In genomic region chr20:37757550-37757949, GRCh38 we compare ENCODE assay signal across 19 cellular contexts.
DNase-seq lines count a peak whose midpoint lies in the region; ATAC-seq, FAIRE-seq and TF ChIP-seq lines count a peak whose summit lies in the region.
"Had no signal": no experiment of that assay in that cellular context is flagged by ENCODE, and none has a peak within 500 bp of the region (broad histone marks: within the 10 kb centered on the region; RNA-seq: fewer than 3 reads in every experiment).

No MANE protein-coding gene starts in this region.

- H3K9me1 ChIP-seq in keratinocyte (ENCODE audit: control insufficient read depth, extremely low read depth, insufficient read depth, low read length), result no peaks in the 10 kb centered on the region

- H3K9ac ChIP-seq in SK-N-SH (no peak overlapping the region), keratinocyte (ENCODE audit: control insufficient read depth, extremely low read depth, insufficient read depth, low read length) (no peak overlapping the region)
- H3K9ac ChIP-seq: KMS-11 had no signal

- ATAC-seq in GM19023 (IDR thresholded peaks at IDR 0.05; ENCODE audit: unreplicated experiment), result no peak
- ATAC-seq: pancreas had no signal

- H3K9me3 ChIP-seq in SK-N-SH, result no peaks in the 10 kb centered on the region
- H3K9me3 ChIP-seq in keratinocyte (ENCODE audit: control insufficient read depth, low read depth, low read length), result no peaks in the 10 kb centered on the region
- H3K9me3 ChIP-seq: pancreas, transverse colon had no signal

- H3K27ac ChIP-seq in SK-N-SH (ENCODE audit: low read depth in 2 of 2, low read length in 1 of 2) (no peak overlapping the region), keratinocyte (ENCODE audit: control insufficient read depth, insufficient read depth, low read length) (no peak overlapping the region)
- H3K27ac ChIP-seq: KMS-11, pancreas, transverse colon had no signal

- no peak overlapping the region for H3K4me2 ChIP-seq in SK-N-SH
- no peak overlapping the region for H3K4me2 ChIP-seq in keratinocyte (ENCODE audit: control insufficient read depth, extremely low read depth, insufficient read depth, low read depth, low read length)
- H3K4me2 ChIP-seq: KMS-11 had no signal

- H3K79me2 ChIP-seq in SK-N-SH (ENCODE audit: insufficient read depth) (no peaks in the 10 kb centered on the region), keratinocyte (ENCODE audit: control insufficient read depth, insufficient read depth, low read length) (no peaks in the 10 kb centered on the region)

- WGBS in SK-N-SH (ENCODE audit: low lambda C conversion rate), result 88% methylated on average over 6 of the region's 6 CpGs

- dilution Hi-C loops in keratinocyte (cut with MboI; ENCODE audit: extremely low pct_ligation_motif_present, low sequenced_read_pairs), result no loop called here

- no peak for FAIRE-seq in keratinocyte (lab: Jason Lieb, UNC)
- FAIRE-seq: astrocyte, pancreas had no signal

- TF ChIP-seq EP300 in SK-N-SH (IDR thresholded peaks at IDR 0.05; ENCODE audit: borderline replicate concordance in 1 of 2, low read depth in 1 of 2, low read length in 1 of 2), result no peak

- H3K4me1 ChIP-seq in SK-N-SH (ENCODE audit: control insufficient read depth in 1 of 2, insufficient read depth in 2 of 2, low read depth in 1 of 2, low read length in 1 of 2), result peaks cover 0 to 3% of the 10 kb centered on the region in 2 experiments; a peak in 2 of 4 replicates
- no peaks in the 10 kb centered on the region for H3K4me1 ChIP-seq in keratinocyte (ENCODE audit: control insufficient read depth, extremely low read depth, insufficient read depth, low read length)
- H3K4me1 ChIP-seq: pancreas, transverse colon had no signal

- POLR2A ChIA-PET in SK-N-SH (lab: Yijun Ruan, JAX), result no interaction called here

- no peak overlapping the region for H3K4me3 ChIP-seq in SK-N-SH (ENCODE audit: low read depth in 2 of 2, low read length in 1 of 2)
- H3K4me3 ChIP-seq in keratinocyte (ENCODE audit: control insufficient read depth in 2 of 3, extremely low read depth in 1 of 3, insufficient read depth in 2 of 3, low read depth in 1 of 3, low read length in 3 of 3), result no peak overlapping the region
- H3K4me3 ChIP-seq: pancreas, transverse colon had no signal

- H4K20me1 ChIP-seq in SK-N-SH (ENCODE audit: insufficient read depth) (no peaks in the 10 kb centered on the region), keratinocyte (ENCODE audit: control insufficient read depth, extremely low read depth, insufficient read depth, low read length) (no peaks in the 10 kb centered on the region)

- H3K9me2 ChIP-seq in SK-N-SH, result no peaks in the 10 kb centered on the region

- no peaks in the 10 kb centered on the region for H3K27me3 ChIP-seq in SK-N-SH (ENCODE audit: insufficient read depth)
- H3K27me3 ChIP-seq in keratinocyte (ENCODE audit: control insufficient read depth, extremely low read depth, insufficient read depth, low read length), result no peaks in the 10 kb centered on the region
- H3K27me3 ChIP-seq: pancreas, transverse colon had no signal

- H3K36me3 ChIP-seq in SK-N-SH (replicated peaks in 1 of 2; ENCODE audit: control insufficient read depth in 1 of 2, insufficient read depth in 2 of 2, low read length in 1 of 2) (peaks cover 0 to 35% of the 10 kb centered on the region in 2 experiments), keratinocyte (ENCODE audit: control insufficient read depth in 2 of 2, extremely low read depth in 1 of 2, insufficient read depth in 2 of 2, low read length in 2 of 2) (peaks cover 0 to 5% of the 10 kb centered on the region in 2 experiments)

- H2AFZ ChIP-seq in SK-N-SH (ENCODE audit: low read depth) (no peak overlapping the region), keratinocyte (ENCODE audit: control insufficient read depth, low read length) (no peak overlapping the region)

- no peaks in the 10 kb centered on the region for H3F3A ChIP-seq in SK-N-SH (replicated peaks; ENCODE audit: insufficient read depth)

- peak; percentile 20 for TF ChIP-seq CTCF in GM12873 (IDR thresholded peaks at IDR 0.05; ENCODE audit: insufficient read depth, low read depth, low read length, missing control alignments)
- TF ChIP-seq CTCF in SK-N-SH (IDR thresholded peaks at IDR 0.05), result no peak
- TF ChIP-seq CTCF in keratinocyte (optimal IDR thresholded peaks at IDR 0.05 in 1 of 3, IDR thresholded peaks at IDR 0.05 in 1 of 3, conservative IDR thresholded peaks at IDR 0.05 in 1 of 3; ENCODE audit: extremely low read depth in 1 of 3, insufficient read depth in 2 of 3, low read length in 3 of 3), result peak in 2 of 3 experiments; percentile 11 to 40

- CTCF ChIA-PET in SK-N-SH (lab: Yijun Ruan, JAX), result interaction anchor here (0.7 to 1.5 kb wide), 10 partner anchors 10 to 464 kb away, joined by 3 to 7 read pairs (median 4); no protein-coding TSS in a partner anchor

- peak; percentile 46 for TF ChIP-seq RAD21 in SK-N-SH (IDR thresholded peaks at IDR 0.05; ENCODE audit: low read length)

- DNase-seq in NCI-H82 (lab: John Stamatoyannopoulos, UW), result peak; percentile 38
- DNase-seq in NCI-H82 treated with DMSO at 0.1 percent for 48 hours (lab: John Stamatoyannopoulos, UW; ENCODE audit: unreplicated experiment), result no peak
- DNase-seq in SK-N-SH, result no peak
- DNase-seq in keratinocyte (ENCODE audit: low read depth, low spot score), result no peak
- no peak for DNase-seq in NOMO-1 treated with dmso at 0.1 percent for 144 hours (lab: John Stamatoyannopoulos, UW; ENCODE audit: unreplicated experiment)
- no peak for DNase-seq in activated CD4-positive, alpha-beta T cell treated with anti-CD3 and anti-CD28 coated beads, Interleukin-2, amount 50 U/mL, for 1 hour
- DNase-seq: ACHN; activated CD4-positive, alpha-beta T cell treated with anti-CD3 and anti-CD28 coated beads for 4 hours; effector CD4-positive, alpha-beta T cell; foreskin fibroblast; OCI-M1; pancreas; stimulated activated CD4-positive, alpha-beta T cell treated with anti-CD3 and anti-CD28 coated beads, Interleukin-15, amount 100 ng/mL, for 24 hours; T-helper 1 cell; transverse colon had no signal

TF ChIP-seq in SK-N-SH, 30 proteins besides CTCF, POLR2A, EP300 and RAD21:
- TF ChIP-seq JUND (IDR thresholded peaks at IDR 0.05), result no peak
- no peak for TF ChIP-seq MAX (IDR thresholded peaks at IDR 0.05; ENCODE audit: low read depth)
- TF ChIP-seq SMC3 (IDR thresholded peaks at IDR 0.05; ENCODE audit: low read depth, low read length), result 0 out of 2 replicates have a peak, but pooled peaks have one; percentile 18
TF ChIP-seq in SK-N-SH: peak in this region for 1.
